Comparison of ENCODE assay signal across 12 cellular contexts in genomic region chr1:27633298-27633610, GRCh38. TPM values are rescaled to one million over a fixed set of nuclear protein-coding genes. Genes with fewer than 3 reads are reported as not detected.
DNase-seq lines count a peak whose midpoint lies in the region; ATAC-seq, FAIRE-seq and TF ChIP-seq lines count a peak whose summit lies in the region.
"Had no signal": no experiment of that assay in that cellular context is flagged by ENCODE, and none has a peak within 500 bp of the region (broad histone marks: within the 10 kb centered on the region; RNA-seq: fewer than 3 reads in every experiment).

No MANE protein-coding gene starts in this region.

- in situ Hi-C loops in transverse colon (cut with MboI; ENCODE audit: low pct_ligation_motif_present in 1 of 4, low pct_unique_long_range_greater_than_20kb in 1 of 4, low sequenced_read_pairs in 3 of 4): no loop called here

- H3K27ac ChIP-seq in lung (ENCODE audit: low read depth in 1 of 2, low read length in 1 of 2): peak overlapping the region; percentile 27 to 96
- peak overlapping the region; percentile 45 to 69 (median 60) for H3K27ac ChIP-seq in transverse colon
- H3K27ac ChIP-seq in adrenal gland: peak overlapping the region in 1 of 5 donors; percentile 83
- H3K27ac ChIP-seq: WERI-Rb-1 had no signal

- peaks cover 0 to 24% of the 10 kb centered on the region in 2 donors for H3K4me1 ChIP-seq in lung (ENCODE audit: control insufficient read depth in 2 of 2, insufficient read depth in 2 of 2, low read length in 2 of 2)
- peaks cover 0 to 31% (median 19%) of the 10 kb centered on the region in 4 donors for H3K4me1 ChIP-seq in transverse colon
- peaks cover 0 to 29% of the 10 kb centered on the region in 2 donors for H3K4me1 ChIP-seq in adrenal gland (replicated peaks in 1 of 2)

- DNase-seq in activated naive CD4-positive, alpha-beta T cell treated with anti-CD3 and anti-CD28 coated beads, Interleukin-2, amount 10 ng/mL, durations not matched to agents 7 days and 5 days: no peak
- DNase-seq in activated naive CD4-positive, alpha-beta T cell treated with Interleukin-2 at 50 U/mL for 16 hours: no peak
- no peak for DNase-seq in activated T-helper 1 cell treated with anti-CD3 and anti-CD28 coated beads, Interleukin-12 subunit alpha, Interleukin-12 subunit beta, Interleukin-2, Interleukin-4 antibody, amounts not matched to agents 30 ng/mL and 10 ng/mL and 1 ng/mL, durations not matched to agents 14 hours and 24 hours and 36 hours (ENCODE audit: low spot score)
- DNase-seq in lung (ENCODE audit: low spot score): no peak
- no peak for DNase-seq in transverse colon
- DNase-seq in adrenal gland: no peak
- DNase-seq in GM12891 (ENCODE audit: insufficient read length, low spot score): no peak
- DNase-seq: left colon, NCI-H1694, WERI-Rb-1 had no signal

- CTCF ChIA-PET in activated naive CD4-positive, alpha-beta T cell treated with anti-CD3 and anti-CD28 coated beads, Interleukin-2, amount 10 ng/mL, durations not matched to agents 7 days and 5 days (lab: Charles Lee): interaction anchor here (1.9 kb wide), 1 partner anchor 30 kb away, joined by 7 read pairs; no protein-coding TSS in a partner anchor

- H3K4me3 Mint-ChIP-seq in activated naive CD4-positive, alpha-beta T cell treated with anti-CD3 and anti-CD28 coated beads, Interleukin-2, amount 10 ng/mL, durations not matched to agents 7 days and 5 days: no peak overlapping the region
- H3K4me3 Mint-ChIP-seq in activated T-helper 1 cell treated with anti-CD3 and anti-CD28 coated beads, Interleukin-12 subunit alpha, Interleukin-12 subunit beta, Interleukin-2, Interleukin-4 antibody, amounts not matched to agents 30 ng/mL and 10 ng/mL and 1 ng/mL, durations not matched to agents 14 hours and 24 hours and 36 hours: peak overlapping the region; percentile 74

- H3K36me3 Mint-ChIP-seq in activated naive CD4-positive, alpha-beta T cell treated with anti-CD3 and anti-CD28 coated beads, Interleukin-2, amount 10 ng/mL, durations not matched to agents 7 days and 5 days: no peaks in the 10 kb centered on the region
- H3K36me3 Mint-ChIP-seq in activated T-helper 1 cell treated with anti-CD3 and anti-CD28 coated beads, Interleukin-12 subunit alpha, Interleukin-12 subunit beta, Interleukin-2, Interleukin-4 antibody, amounts not matched to agents 30 ng/mL and 10 ng/mL and 1 ng/mL, durations not matched to agents 14 hours and 24 hours and 36 hours (ENCODE audit: low read depth): no peaks in the 10 kb centered on the region

- H3K9me3 ChIP-seq in lung (ENCODE audit: control insufficient read depth in 2 of 2, insufficient read depth in 1 of 2, low read length in 1 of 2) (no peaks in the 10 kb centered on the region), transverse colon (no peaks in the 10 kb centered on the region), adrenal gland (replicated peaks in 1 of 3) (no peaks in the 10 kb centered on the region)

- peaks cover 45% of the 10 kb centered on the region for H3K27me3 Mint-ChIP-seq in activated naive CD4-positive, alpha-beta T cell treated with anti-CD3 and anti-CD28 coated beads, Interleukin-2, amount 10 ng/mL, durations not matched to agents 7 days and 5 days
- no peaks in the 10 kb centered on the region for H3K27me3 Mint-ChIP-seq in activated T-helper 1 cell treated with anti-CD3 and anti-CD28 coated beads, Interleukin-12 subunit alpha, Interleukin-12 subunit beta, Interleukin-2, Interleukin-4 antibody, amounts not matched to agents 30 ng/mL and 10 ng/mL and 1 ng/mL, durations not matched to agents 14 hours and 24 hours and 36 hours (ENCODE audit: insufficient read depth)

- H3K4me3 ChIP-seq in lung: no peak overlapping the region
- peak overlapping the region in 1 of 4 donors; percentile 51 for H3K4me3 ChIP-seq in transverse colon
- H3K4me3 ChIP-seq in adrenal gland: peak overlapping the region in 1 of 4 donors; percentile 63

- H3K4me1 Mint-ChIP-seq in activated naive CD4-positive, alpha-beta T cell treated with anti-CD3 and anti-CD28 coated beads, Interleukin-2, amount 10 ng/mL, durations not matched to agents 7 days and 5 days: peaks cover 75% of the 10 kb centered on the region
- H3K4me1 Mint-ChIP-seq in activated T-helper 1 cell treated with anti-CD3 and anti-CD28 coated beads, Interleukin-12 subunit alpha, Interleukin-12 subunit beta, Interleukin-2, Interleukin-4 antibody, amounts not matched to agents 30 ng/mL and 10 ng/mL and 1 ng/mL, durations not matched to agents 14 hours and 24 hours and 36 hours (ENCODE audit: low read depth): peaks cover 81% of the 10 kb centered on the region

- H3K27ac Mint-ChIP-seq in activated naive CD4-positive, alpha-beta T cell treated with anti-CD3 and anti-CD28 coated beads, Interleukin-2, amount 10 ng/mL, durations not matched to agents 7 days and 5 days: peak overlapping the region; percentile 62
- H3K27ac Mint-ChIP-seq in activated T-helper 1 cell treated with anti-CD3 and anti-CD28 coated beads, Interleukin-12 subunit alpha, Interleukin-12 subunit beta, Interleukin-2, Interleukin-4 antibody, amounts not matched to agents 30 ng/mL and 10 ng/mL and 1 ng/mL, durations not matched to agents 14 hours and 24 hours and 36 hours: peak overlapping the region; percentile 93

- 63 to 73% methylated on average over 5 of the region's 5 CpGs for WGBS in lung, 2 donors
- 75% methylated on average over 5 of the region's 5 CpGs; no CpG with 5 or more reads in 1 of the 2 donors for WGBS in transverse colon (ENCODE audit: low coverage in 1 of 2), 2 donors
- WGBS in adrenal gland, 4 donors: 77 to 92% (median 82%) methylated on average over 5 of the region's 5 CpGs

- no peaks in the 10 kb centered on the region for H3K36me3 ChIP-seq in lung (ENCODE audit: control insufficient read depth in 2 of 2, insufficient read depth in 2 of 2, low read length in 2 of 2)
- no peaks in the 10 kb centered on the region for H3K36me3 ChIP-seq in transverse colon
- H3K36me3 ChIP-seq in adrenal gland (replicated peaks in 1 of 2): no peaks in the 10 kb centered on the region
- H3K36me3 ChIP-seq: WERI-Rb-1 had no signal

- no peak for TF ChIP-seq POLR2A in transverse colon (IDR thresholded peaks at IDR 0.05)
- no peak for TF ChIP-seq POLR2A in adrenal gland (IDR thresholded peaks at IDR 0.05)
- no peak for TF ChIP-seq POLR2A in GM12891 (IDR thresholded peaks at IDR 0.05; ENCODE audit: low read depth, low read length)

- TF ChIP-seq CTCF in lung (IDR thresholded peaks at IDR 0.05; ENCODE audit: control extremely low read depth, extremely low read depth) (no peak), transverse colon (IDR thresholded peaks at IDR 0.05) (no peak), adrenal gland (IDR thresholded peaks at IDR 0.05) (no peak)

- no peaks in the 10 kb centered on the region for H3K9me3 Mint-ChIP-seq in activated naive CD4-positive, alpha-beta T cell treated with anti-CD3 and anti-CD28 coated beads, Interleukin-2, amount 10 ng/mL, durations not matched to agents 7 days and 5 days
- H3K9me3 Mint-ChIP-seq in activated T-helper 1 cell treated with anti-CD3 and anti-CD28 coated beads, Interleukin-12 subunit alpha, Interleukin-12 subunit beta, Interleukin-2, Interleukin-4 antibody, amounts not matched to agents 30 ng/mL and 10 ng/mL and 1 ng/mL, durations not matched to agents 14 hours and 24 hours and 36 hours: no peaks in the 10 kb centered on the region

- H3K27me3 ChIP-seq in lung (ENCODE audit: control insufficient read depth, insufficient read depth) (no peaks in the 10 kb centered on the region), transverse colon (peaks cover 31% of the 10 kb centered on the region), adrenal gland (peaks cover 5% of the 10 kb centered on the region)

- intact Hi-C loops in activated T-helper 1 cell treated with anti-CD3 and anti-CD28 coated beads, Interleukin-12 subunit alpha, Interleukin-12 subunit beta, Interleukin-2, Interleukin-4 antibody, amounts not matched to agents 30 ng/mL and 10 ng/mL and 1 ng/mL, durations not matched to agents 14 hours and 24 hours and 36 hours (cut with micrococcal nuclease): loop anchor here (1.0 to 2.0 kb wide), 2 partner anchors 9 to 64 kb away; no protein-coding TSS in a partner anchor
- intact Hi-C loops in transverse colon (cut with DNase I; ENCODE audit: low total_unique reads): no loop called here
- intact Hi-C loops in adrenal gland (cut with DNase I): no loop called here

- ATAC-seq in lung (ENCODE audit: insufficient read depth, low FRiP score): no peak
- ATAC-seq in HG02885 (IDR thresholded peaks at IDR 0.05; ENCODE audit: poor library complexity, unreplicated experiment): no peak

- FAIRE-seq in GM12891 (lab: Jason Lieb, UNC): no peak
- FAIRE-seq: RCC 7860 had no signal

- no peak for TF ChIP-seq EP300 in transverse colon (IDR thresholded peaks at IDR 0.05; ENCODE audit: low read depth)

TF ChIP-seq in GM12891, 5 proteins besides CTCF, POLR2A, EP300 and RAD21 (continues in another document):
- TF ChIP-seq SPI1 (IDR thresholded peaks at IDR 0.05; ENCODE audit: low read depth, low read length): no peak

RNA-seq across cellular contexts. Expression of gene FGR, which starts 1.7 kb away (rescaled TPM):
- total RNA-seq in activated T-helper 1 cell treated with anti-CD3 and anti-CD28 coated beads, Interleukin-12 subunit alpha, Interleukin-12 subunit beta, Interleukin-2, Interleukin-4 antibody, amounts not matched to agents 30 ng/mL and 10 ng/mL and 1 ng/mL, durations not matched to agents 14 hours and 24 hours and 36 hours: 0.21 and 0.27 TPM in 2 replicates
- total RNA-seq in lung: 100 to 1,000 TPM in 1 of 2 donors, 10 to 100 TPM in 1; 26.6 to 108 TPM
- polyA plus RNA-seq in lung: 100 to 1,000 TPM; 113 to 403 TPM
- 1 to 10 TPM; 2.2 to 8.8 (median 5.8) TPM for total RNA-seq in transverse colon
- 10 to 100 TPM in 4 of 8 donors, 1 to 10 TPM in 4; 4.7 to 16.0 (median 10.4) TPM for total RNA-seq in adrenal gland
- 10 to 100 TPM in 2 of 3 donors, 1 to 10 TPM in 1; 6.0 to 51.9 (median 11.3) TPM for polyA plus RNA-seq in adrenal gland
- polyA plus RNA-seq in GM12891 (2012; ENCODE audit: low read depth, missing spikeins): 57.1 TPM

RNA-seq across cellular contexts. Expression of gene AHDC1, which starts 29.3 kb away (rescaled TPM):
- 33.7 and 33.9 TPM in 2 replicates for total RNA-seq in activated T-helper 1 cell treated with anti-CD3 and anti-CD28 coated beads, Interleukin-12 subunit alpha, Interleukin-12 subunit beta, Interleukin-2, Interleukin-4 antibody, amounts not matched to agents 30 ng/mL and 10 ng/mL and 1 ng/mL, durations not matched to agents 14 hours and 24 hours and 36 hours
- 10 to 100 TPM; 31.8 to 37.9 TPM for total RNA-seq in lung
- 10 to 100 TPM; 10.3 to 11.8 TPM for polyA plus RNA-seq in lung
- 10 to 100 TPM; 11.7 to 34.4 (median 21.3) TPM for total RNA-seq in transverse colon
- total RNA-seq in adrenal gland: 100 to 1,000 TPM in 1 of 8 donors, 10 to 100 TPM in 7; 43.9 to 111 (median 71.8) TPM
- polyA plus RNA-seq in adrenal gland: 10 to 100 TPM; 10.4 to 98.5 (median 27.0) TPM
- polyA plus RNA-seq in GM12891 (2012; ENCODE audit: low read depth, missing spikeins): 6.8 TPM

RNA-seq across cellular contexts. Expression of gene IFI6, which starts 38.7 kb away (rescaled TPM):
- total RNA-seq in activated T-helper 1 cell treated with anti-CD3 and anti-CD28 coated beads, Interleukin-12 subunit alpha, Interleukin-12 subunit beta, Interleukin-2, Interleukin-4 antibody, amounts not matched to agents 30 ng/mL and 10 ng/mL and 1 ng/mL, durations not matched to agents 14 hours and 24 hours and 36 hours: 71.7 and 85.6 TPM in 2 replicates
- total RNA-seq in lung (100 to 1,000 TPM in 1 of 2 donors, 10 to 100 TPM in 1; 36.0 to 129 TPM), transverse colon (10 to 100 TPM in 2 of 4 donors, 1 to 10 TPM in 2; 1.2 to 28.1 (median 14.2) TPM), adrenal gland (100 to 1,000 TPM in 5 of 8 donors, 10 to 100 TPM in 3; 67.6 to 379 (median 175) TPM)
- polyA plus RNA-seq in lung (100 to 1,000 TPM; 110 to 383 TPM), adrenal gland (100 to 1,000 TPM; 213 to 611 (median 223) TPM)
- polyA plus RNA-seq in GM12891 (2012; ENCODE audit: low read depth, missing spikeins): 77.6 TPM
